8 cellular contexts compared by ENCODE assay signal in genomic region chr6:28977351-28978136, GRCh38. TPM values are rescaled to one million over a fixed set of nuclear protein-coding genes. Genes with fewer than 3 reads are reported as not detected.
DNase-seq lines count a peak whose midpoint lies in the region; ATAC-seq and TF ChIP-seq lines count a peak whose summit lies in the region.

No MANE protein-coding gene starts in this region.

- CTCF ChIA-PET in BJ (lab: Yijun Ruan, JAX) = interaction anchor here (1.0 kb wide), 1 partner anchor 140 kb away, joined by 4 read pairs; no protein-coding TSS in a partner anchor

- H3K27me3 ChIP-seq in BJ (ENCODE audit: control insufficient read depth, insufficient read depth, low read length) (no peaks in the 10 kb centered on the region), MG63 (no peaks in the 10 kb centered on the region)

- TF ChIP-seq POLR2A in NB4 (IDR thresholded peaks at IDR 0.05; ENCODE audit: extremely low read depth, insufficient read length) = no peak

- no peak for TF ChIP-seq CTCF in BJ (IDR thresholded peaks at IDR 0.05; ENCODE audit: insufficient read depth, low read depth, low read length)
- no peak for TF ChIP-seq CTCF in NB4 (IDR thresholded peaks at IDR 0.05; ENCODE audit: low read depth, low read length)
- TF ChIP-seq CTCF in astrocyte of the spinal cord (IDR thresholded peaks at IDR 0.05; ENCODE audit: low read depth, low read length) = no peak

- DNase-seq in BJ (ENCODE audit: low read depth) (no peak), NB4 (ENCODE audit: low read depth) (peak; percentile 95), astrocyte of the spinal cord (ENCODE audit: low read depth, low spot score) (peak; percentile 52), kidney glomerular epithelial cell (lab: John Stamatoyannopoulos, UW) (peak; percentile 9), MG63 (no peak), NCI-H526 (lab: John Stamatoyannopoulos, UW) (no peak), NCI-H748 (lab: John Stamatoyannopoulos, UW; ENCODE audit: unreplicated experiment) (no peak)

- peak overlapping the region; percentile 37 for H3K4me3 ChIP-seq in BJ (ENCODE audit: low read depth, low read length)
- peak overlapping the region; percentile 78 for H3K4me3 ChIP-seq in NB4 (ENCODE audit: low read depth, low read length)
- H3K4me3 ChIP-seq in astrocyte of the spinal cord (ENCODE audit: low read depth, low read length) = peak overlapping the region; percentile 29
- H3K4me3 ChIP-seq in MG63 = no peak overlapping the region

- H3K9me3 ChIP-seq in MG63 = no peaks in the 10 kb centered on the region

- H3K36me3 ChIP-seq in BJ (ENCODE audit: control insufficient read depth, insufficient read depth, low read length) (no peaks in the 10 kb centered on the region), MG63 (no peaks in the 10 kb centered on the region)

- POLR2A ChIA-PET in BJ (lab: Charles Lee) = interaction anchor here (0.6 kb wide), 1 partner anchor 81 kb away, joined by 3 read pairs; no protein-coding TSS in a partner anchor

- in situ Hi-C loops in astrocyte of the spinal cord (cut with HindIII; ENCODE audit: low sequenced_read_pairs) = no loop called here

- ATAC-seq in GM19035 (IDR thresholded peaks at IDR 0.05; ENCODE audit: unreplicated experiment) = no peak

RNA-seq across cellular contexts. Expression of gene ZNF311, which starts 27.6 kb away (rescaled TPM):
- 0.74 and 1.0 TPM in 2 replicates for polyA plus RNA-seq in BJ (2011; rRNA removed)
- 0.72 and 1.0 TPM in 2 replicates for polyA minus RNA-seq in BJ (2011; rRNA and poly(A)+ RNA removed)
- 1.4 TPM in 2 replicates for total RNA-seq in MG63 (2014; rRNA removed; shearing (Covaris generic); ENCODE audit: low replicate concordance)

RNA-seq across cellular contexts. Expression of gene TRIM27, which starts 53.8 kb away (rescaled TPM):
- polyA plus RNA-seq in BJ (2011; rRNA removed) = 47.3 TPM in 2 replicates
- 34.9 and 48.7 TPM in 2 replicates for polyA minus RNA-seq in BJ (2011; rRNA and poly(A)+ RNA removed)
- 46.5 and 56.2 TPM in 2 replicates for total RNA-seq in MG63 (2014; rRNA removed; shearing (Covaris generic); ENCODE audit: low replicate concordance)

Comparison
In these comparisons a context has a peak if more than half of its experiments do, and no peak if none do; other contexts are left out.
1. DNase-seq: peak in NB4 (single experiment), astrocyte of the spinal cord (single experiment) and kidney glomerular epithelial cell (single experiment); none in BJ (single experiment), MG63 (single experiment), NCI-H526 (0 of 2) and NCI-H748 (single experiment).